ENCODE assay signal across 13 cellular contexts in genomic region chr1:67945733-67946374, GRCh38.
DNase-seq lines count a peak whose midpoint lies in the region; ATAC-seq and TF ChIP-seq lines count a peak whose summit lies in the region.
"Had no signal": no experiment of that assay in that cellular context is flagged by ENCODE, and none has a peak within 500 bp of the region (broad histone marks: within the 10 kb centered on the region; RNA-seq: fewer than 3 reads in every experiment).

No MANE protein-coding gene starts in this region.

- WGBS in upper lobe of left lung, 2 donors = 43 to 53% methylated on average over 7 of the region's 7 CpGs

- no peak for TF ChIP-seq EP300 in upper lobe of left lung (IDR thresholded peaks at IDR 0.05)

- H3K36me3 Mint-ChIP-seq in neural crest cell (ENCODE audit: low read depth) = no peaks in the 10 kb centered on the region
- no peaks in the 10 kb centered on the region for H3K36me3 Mint-ChIP-seq in stimulated activated memory B cell treated with anti-CD40 and anti-IgM and Interleukin-4, amounts not matched to agents 10 μg/mL and 1 μg/mL and 100 μg/mL, for 72 hours
- H3K36me3 Mint-ChIP-seq: CD8-positive, alpha-beta memory T cell had no signal

- H3K4me1 ChIP-seq in upper lobe of left lung = peaks cover 0 to 3% (median 0%) of the 10 kb centered on the region in 4 donors

- H3K27me3 ChIP-seq in upper lobe of left lung (no peaks in the 10 kb centered on the region), MG63 (no peaks in the 10 kb centered on the region)

- no peaks in the 10 kb centered on the region for H3K36me3 ChIP-seq in upper lobe of left lung
- H3K36me3 ChIP-seq in MG63 = no peaks in the 10 kb centered on the region

- H3K4me3 Mint-ChIP-seq in neural crest cell = no peak overlapping the region
- H3K4me3 Mint-ChIP-seq in stimulated activated memory B cell treated with anti-CD40 and anti-IgM and Interleukin-4, amounts not matched to agents 10 μg/mL and 1 μg/mL and 100 μg/mL, for 72 hours = no peak overlapping the region
- H3K4me3 Mint-ChIP-seq: CD8-positive, alpha-beta memory T cell had no signal

- H3K4me1 Mint-ChIP-seq in neural crest cell = peaks cover 12% of the 10 kb centered on the region
- no peaks in the 10 kb centered on the region for H3K4me1 Mint-ChIP-seq in stimulated activated memory B cell treated with anti-CD40 and anti-IgM and Interleukin-4, amounts not matched to agents 10 μg/mL and 1 μg/mL and 100 μg/mL, for 72 hours
- H3K4me1 Mint-ChIP-seq: CD8-positive, alpha-beta memory T cell had no signal

- no peak for TF ChIP-seq POLR2A in upper lobe of left lung (IDR thresholded peaks at IDR 0.05)

- no peaks in the 10 kb centered on the region for H3K27me3 Mint-ChIP-seq in neural crest cell (ENCODE audit: low read depth)
- no peaks in the 10 kb centered on the region for H3K27me3 Mint-ChIP-seq in stimulated activated memory B cell treated with anti-CD40 and anti-IgM and Interleukin-4, amounts not matched to agents 10 μg/mL and 1 μg/mL and 100 μg/mL, for 72 hours
- H3K27me3 Mint-ChIP-seq: CD8-positive, alpha-beta memory T cell; progenitor cell of endocrine pancreas had no signal

- no peaks in the 10 kb centered on the region for H3K9me3 ChIP-seq in upper lobe of left lung
- no peaks in the 10 kb centered on the region for H3K9me3 ChIP-seq in MG63

- peak; percentile 86 for DNase-seq in NCI-H1092 (lab: John Stamatoyannopoulos, UW)
- DNase-seq in NCI-H345 (lab: John Stamatoyannopoulos, UW) = peak; percentile 82
- peak; percentile 7 for DNase-seq in neural crest cell (ENCODE audit: low read depth, low spot score)
- DNase-seq in upper lobe of left lung = no peak
- DNase-seq in MG63 = no peak
- DNase-seq: CD8-positive, alpha-beta memory T cell; RPMI8226; trophoblast cell had no signal

- H3K27ac Mint-ChIP-seq in neural crest cell (ENCODE audit: unreplicated experiment) = peak overlapping the region; percentile 51
- no peak overlapping the region for H3K27ac Mint-ChIP-seq in stimulated activated memory B cell treated with anti-CD40 and anti-IgM and Interleukin-4, amounts not matched to agents 10 μg/mL and 1 μg/mL and 100 μg/mL, for 72 hours
- H3K27ac Mint-ChIP-seq: CD8-positive, alpha-beta memory T cell; progenitor cell of endocrine pancreas had no signal

- H3K27ac ChIP-seq in cingulate gyrus (ENCODE audit: low read depth, low read length) (peak overlapping the region; percentile 23), upper lobe of left lung (no peak overlapping the region)

- H3K4me3 ChIP-seq in upper lobe of left lung (no peak overlapping the region), MG63 (no peak overlapping the region)
- H3K4me3 ChIP-seq: GM12878 had no signal

- ATAC-seq in upper lobe of left lung (ENCODE audit: low FRiP score in 2 of 2) = no peak
- ATAC-seq in stimulated activated memory B cell treated with anti-CD40 and anti-IgM and Interleukin-4, amounts not matched to agents 10 μg/mL and 1 μg/mL and 100 μg/mL, for 72 hours = no peak
- ATAC-seq in GM18502 (IDR thresholded peaks at IDR 0.05; ENCODE audit: poor library complexity, unreplicated experiment) = no peak
- ATAC-seq: GM12878 had no signal

- H3K9me3 Mint-ChIP-seq in neural crest cell = peaks cover 2% of the 10 kb centered on the region
- peaks cover 2% of the 10 kb centered on the region for H3K9me3 Mint-ChIP-seq in stimulated activated memory B cell treated with anti-CD40 and anti-IgM and Interleukin-4, amounts not matched to agents 10 μg/mL and 1 μg/mL and 100 μg/mL, for 72 hours

- TF ChIP-seq CTCF in neural crest cell (conservative IDR thresholded peaks at IDR 0.05) (no peak), upper lobe of left lung (IDR thresholded peaks at IDR 0.05) (no peak)

Comparison
In these comparisons a context has a peak if more than half of its experiments do, and no peak if none do; other contexts are left out.
1. DNase-seq: peak in NCI-H1092 (single experiment), NCI-H345 (single experiment) and neural crest cell (single experiment); none in upper lobe of left lung (0 of 2) and MG63 (single experiment).